8 cellular contexts compared by ENCODE assay signal in genomic region chr22:21726650-21727049, GRCh38. TPM values are rescaled to one million over a fixed set of nuclear protein-coding genes. Genes with fewer than 3 reads are reported as not detected.
A peak's percentile ranks its signal among the peaks of the same experiment; 100 is the strongest.
DNase-seq lines count a peak whose midpoint lies in the region; ATAC-seq and TF ChIP-seq lines count a peak whose summit lies in the region.

No MANE protein-coding gene starts in this region.

- no peak overlapping the region for H3K4me3 ChIP-seq in neural cell (ENCODE audit: low read length)

- H3K4me1 Mint-ChIP-seq in activated naive CD8-positive, alpha-beta T cell treated with anti-CD3 and anti-CD28 coated beads, Interleukin-2, amount 10 ng/mL, durations not matched to agents 7 days and 5 days: peaks cover 6% of the 10 kb centered on the region

- TF ChIP-seq RAD21 in neural cell (conservative IDR thresholded peaks at IDR 0.05): no peak

- H3K27me3 Mint-ChIP-seq in activated naive CD8-positive, alpha-beta T cell treated with anti-CD3 and anti-CD28 coated beads, Interleukin-2, amount 10 ng/mL, durations not matched to agents 7 days and 5 days: peaks cover 5% of the 10 kb centered on the region

- H4K20me1 ChIP-seq in neural cell (ENCODE audit: insufficient read depth): no peaks in the 10 kb centered on the region

- POLR2A ChIA-PET in activated naive CD8-positive, alpha-beta T cell treated with anti-CD3 and anti-CD28 coated beads, Interleukin-2, amount 10 ng/mL, durations not matched to agents 7 days and 5 days (lab: Charles Lee): interaction anchor here (0.5 to 1.3 kb wide), 2 partner anchors 9 to 1043 kb away, joined by 4 to 5 read pairs; partner anchors contain the start of gene YPEL1

- no peaks in the 10 kb centered on the region for H3K36me3 Mint-ChIP-seq in activated naive CD8-positive, alpha-beta T cell treated with anti-CD3 and anti-CD28 coated beads, Interleukin-2, amount 10 ng/mL, durations not matched to agents 7 days and 5 days

- H3K4me3 Mint-ChIP-seq in activated naive CD8-positive, alpha-beta T cell treated with anti-CD3 and anti-CD28 coated beads, Interleukin-2, amount 10 ng/mL, durations not matched to agents 7 days and 5 days: no peak overlapping the region

- H2AFZ ChIP-seq in neural cell (ENCODE audit: low read depth, low read length): no peak overlapping the region

- H3K27me3 ChIP-seq in neural cell (ENCODE audit: insufficient read depth, low read depth, low read length): no peaks in the 10 kb centered on the region

- no peaks in the 10 kb centered on the region for H3K9me2 ChIP-seq in neural cell (ENCODE audit: insufficient read depth, low read length)

- H3K9ac ChIP-seq in neural cell (ENCODE audit: low read length): no peak overlapping the region

- no peaks in the 10 kb centered on the region for H3K9me3 Mint-ChIP-seq in activated naive CD8-positive, alpha-beta T cell treated with anti-CD3 and anti-CD28 coated beads, Interleukin-2, amount 10 ng/mL, durations not matched to agents 7 days and 5 days

- TF ChIP-seq CTCF in neural cell (IDR thresholded peaks at IDR 0.05; ENCODE audit: poor library complexity, severe bottlenecking): peak; percentile 9

- no peak for TF ChIP-seq EP300 in neural cell (conservative IDR thresholded peaks at IDR 0.05; ENCODE audit: poor library complexity, severe bottlenecking)

- H3F3A ChIP-seq in neural cell (ENCODE audit: insufficient read depth, low read length, poor library complexity, severe bottlenecking): no peaks in the 10 kb centered on the region

- no peaks in the 10 kb centered on the region for H3K9me3 ChIP-seq in neural cell (ENCODE audit: low read length)

- no peak overlapping the region for H3K27ac ChIP-seq in neural cell (ENCODE audit: low read length)

- DNase-seq in SIG-M5 treated with dmso at 0.1 percent for 504 hours (lab: John Stamatoyannopoulos, UW; ENCODE audit: unreplicated experiment) (peak; percentile 35), SIG-M5 (lab: John Stamatoyannopoulos, UW) (no peak), NCI-H2171 (lab: John Stamatoyannopoulos, UW) (peak; percentile 30), GOT3 (lab: John Stamatoyannopoulos, UW) (no peak), Ammon's horn (ENCODE audit: low spot score) (no peak)
- DNase-seq in activated naive CD8-positive, alpha-beta T cell treated with anti-CD3 and anti-CD28 coated beads, Interleukin-2, amount 10 ng/mL, durations not matched to agents 7 days and 5 days: peak; percentile 43

- H3K4me2 ChIP-seq in neural cell (ENCODE audit: low read length): no peak overlapping the region

- H3K79me2 ChIP-seq in neural cell (replicated peaks; ENCODE audit: insufficient read depth, low read length): peaks cover 35% of the 10 kb centered on the region

- H3K36me3 ChIP-seq in neural cell (ENCODE audit: insufficient read depth, low read length): no peaks in the 10 kb centered on the region

- H3K27ac Mint-ChIP-seq in activated naive CD8-positive, alpha-beta T cell treated with anti-CD3 and anti-CD28 coated beads, Interleukin-2, amount 10 ng/mL, durations not matched to agents 7 days and 5 days: no peak overlapping the region

- ATAC-seq in activated naive CD8-positive, alpha-beta T cell treated with anti-CD3 and anti-CD28 coated beads, Interleukin-2, amount 10 ng/mL, durations not matched to agents 7 days and 5 days (ENCODE audit: low read depth): peak; percentile 97
- ATAC-seq in HG03432 (IDR thresholded peaks at IDR 0.05; ENCODE audit: unreplicated experiment): no peak

TF ChIP-seq in neural cell, 6 proteins besides CTCF, POLR2A, EP300 and RAD21:
- no peak for TF ChIP-seq EZH2 (IDR thresholded peaks at IDR 0.05; ENCODE audit: borderline replicate concordance, insufficient read depth, low read length, poor library complexity, severe bottlenecking)
- no peak for TF ChIP-seq SMC3 (conservative IDR thresholded peaks at IDR 0.05; ENCODE audit: poor library complexity)
- TF ChIP-seq, protein P1, sequence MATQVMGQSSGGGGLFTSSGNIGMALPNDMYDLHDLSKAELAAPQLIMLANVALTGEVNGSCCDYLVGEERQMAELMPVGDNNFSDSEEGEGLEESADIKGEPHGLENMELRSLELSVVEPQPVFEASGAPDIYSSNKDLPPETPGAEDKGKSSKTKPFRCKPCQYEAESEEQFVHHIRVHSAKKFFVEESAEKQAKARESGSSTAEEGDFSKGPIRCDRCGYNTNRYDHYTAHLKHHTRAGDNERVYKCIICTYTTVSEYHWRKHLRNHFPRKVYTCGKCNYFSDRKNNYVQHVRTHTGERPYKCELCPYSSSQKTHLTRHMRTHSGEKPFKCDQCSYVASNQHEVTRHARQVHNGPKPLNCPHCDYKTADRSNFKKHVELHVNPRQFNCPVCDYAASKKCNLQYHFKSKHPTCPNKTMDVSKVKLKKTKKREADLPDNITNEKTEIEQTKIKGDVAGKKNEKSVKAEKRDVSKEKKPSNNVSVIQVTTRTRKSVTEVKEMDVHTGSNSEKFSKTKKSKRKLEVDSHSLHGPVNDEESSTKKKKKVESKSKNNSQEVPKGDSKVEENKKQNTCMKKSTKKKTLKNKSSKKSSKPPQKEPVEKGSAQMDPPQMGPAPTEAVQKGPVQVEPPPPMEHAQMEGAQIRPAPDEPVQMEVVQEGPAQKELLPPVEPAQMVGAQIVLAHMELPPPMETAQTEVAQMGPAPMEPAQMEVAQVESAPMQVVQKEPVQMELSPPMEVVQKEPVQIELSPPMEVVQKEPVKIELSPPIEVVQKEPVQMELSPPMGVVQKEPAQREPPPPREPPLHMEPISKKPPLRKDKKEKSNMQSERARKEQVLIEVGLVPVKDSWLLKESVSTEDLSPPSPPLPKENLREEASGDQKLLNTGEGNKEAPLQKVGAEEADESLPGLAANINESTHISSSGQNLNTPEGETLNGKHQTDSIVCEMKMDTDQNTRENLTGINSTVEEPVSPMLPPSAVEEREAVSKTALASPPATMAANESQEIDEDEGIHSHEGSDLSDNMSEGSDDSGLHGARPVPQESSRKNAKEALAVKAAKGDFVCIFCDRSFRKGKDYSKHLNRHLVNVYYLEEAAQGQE (IDR thresholded peaks at IDR 0.05; ENCODE audit: borderline replicate concordance): no peak
- no peak for TF ChIP-seq TAF1 (IDR thresholded peaks at IDR 0.05; ENCODE audit: low read depth)
- TF ChIP-seq MXI1 (conservative IDR thresholded peaks at IDR 0.05; ENCODE audit: poor library complexity, severe bottlenecking): no peak
- TF ChIP-seq POLR2AphosphoS5 (IDR thresholded peaks at IDR 0.05): no peak

RNA-seq across cellular contexts. Expression of gene YPEL1, which starts 8.9 kb away (rescaled TPM):
- total RNA-seq in activated naive CD8-positive, alpha-beta T cell treated with anti-CD3 and anti-CD28 coated beads, Interleukin-2, amount 10 ng/mL, durations not matched to agents 7 days and 5 days: 10 to 100 TPM; 14.7 to 14.9 TPM
- 38.0 and 45.2 TPM in 2 replicates for polyA plus RNA-seq in neural cell
- 64.3 and 66.9 TPM in 2 replicates for polyA minus RNA-seq in neural cell

Comparison
In these comparisons a context has a peak if more than half of its experiments do, and no peak if none do; other contexts are left out.
1. DNase-seq: peak in SIG-M5 treated with dmso at 0.1 percent for 504 hours (single experiment), NCI-H2171 (single experiment) and activated naive CD8-positive, alpha-beta T cell treated with anti-CD3 and anti-CD28 coated beads, Interleukin-2, amount 10 ng/mL, durations not matched to agents 7 days and 5 days (single experiment); none in SIG-M5 (single experiment), GOT3 (single experiment) and Ammon's horn (single experiment).